18 cellular contexts compared by ENCODE assay signal in genomic region chr11:24082860-24083259, GRCh38.
DNase-seq lines count a peak whose midpoint lies in the region; ATAC-seq and TF ChIP-seq lines count a peak whose summit lies in the region.
"Had no signal": no experiment of that assay in that cellular context is flagged by ENCODE, and none has a peak within 500 bp of the region (broad histone marks: within the 10 kb centered on the region; RNA-seq: fewer than 3 reads in every experiment).

No MANE protein-coding gene starts in this region.

- H3K9me3 Mint-ChIP-seq in glutamatergic neuron (ENCODE audit: unreplicated experiment): no peaks in the 10 kb centered on the region
- H3K9me3 Mint-ChIP-seq: GM23338 had no signal

- H3K27ac Mint-ChIP-seq in glutamatergic neuron (ENCODE audit: unreplicated experiment): no peak overlapping the region
- H3K27ac Mint-ChIP-seq: CD14-positive monocyte; CD4-positive, alpha-beta memory T cell; GM23338 had no signal

- no peak overlapping the region for H3K4me3 ChIP-seq in cardiac muscle cell
- no peak overlapping the region for H3K4me3 ChIP-seq in heart left ventricle
- H3K4me3 ChIP-seq: BLaER1, GM12878, GM23338 had no signal

- no peaks in the 10 kb centered on the region for H3K9me3 ChIP-seq in cardiac muscle cell (ENCODE audit: low read depth)
- no peaks in the 10 kb centered on the region for H3K9me3 ChIP-seq in heart left ventricle
- H3K9me3 ChIP-seq: BLaER1 had no signal

- 45 to 52% (median 51%) methylated on average over 1 of the region's 1 CpG for WGBS in heart left ventricle, 4 donors

- ATAC-seq in GM21390 (IDR thresholded peaks at IDR 0.05; ENCODE audit: unreplicated experiment): no peak
- ATAC-seq in heart left ventricle: no peak
- ATAC-seq: GM12878, GM23338 had no signal

- no peaks in the 10 kb centered on the region for H3K36me3 Mint-ChIP-seq in glutamatergic neuron (ENCODE audit: unreplicated experiment)
- H3K36me3 Mint-ChIP-seq: CD14-positive monocyte; CD4-positive, alpha-beta memory T cell had no signal

- peaks cover 9% of the 10 kb centered on the region for H3K4me1 Mint-ChIP-seq in glutamatergic neuron (ENCODE audit: low read depth, unreplicated experiment)
- H3K4me1 Mint-ChIP-seq: CD14-positive monocyte; CD4-positive, alpha-beta memory T cell; GM23338 had no signal

- intact Hi-C loops in cardiac septum (cut with DNase I) (no loop called here), heart left ventricle (cut with DNase I) (no loop called here)

- no peaks in the 10 kb centered on the region for H3K36me3 ChIP-seq in cardiac muscle cell
- H3K36me3 ChIP-seq in heart left ventricle: no peaks in the 10 kb centered on the region
- H3K36me3 ChIP-seq: BLaER1 had no signal

- DNase-seq in cardiac muscle cell (ENCODE audit: low read depth in 1 of 2, low spot score in 1 of 2) (peak in 1 of 2 donors; percentile 87), cardiac septum (ENCODE audit: low spot score) (no peak), NCI-H2227 treated with DMSO at 0.1 percent for 48 hours (lab: John Stamatoyannopoulos, UW) (peak; percentile 81), left kidney (ENCODE audit: low read depth, low spot score) (peak; percentile 26), retina (peak; percentile 44), glutamatergic neuron (no peak), heart left ventricle (no peak)
- DNase-seq: 8988T; CD4-positive, alpha-beta memory T cell; DMS153; DMS79; GF-D8; HCEC 1CT had no signal

- H3K27me3 ChIP-seq in cardiac muscle cell (no peaks in the 10 kb centered on the region), heart left ventricle (no peaks in the 10 kb centered on the region)
- H3K27me3 ChIP-seq: BLaER1 had no signal

- H3K4me1 ChIP-seq in cardiac muscle cell (ENCODE audit: low read depth) (peaks cover 27% of the 10 kb centered on the region), heart left ventricle (no peaks in the 10 kb centered on the region)

- no peaks in the 10 kb centered on the region for H3K27me3 Mint-ChIP-seq in glutamatergic neuron (ENCODE audit: unreplicated experiment)
- H3K27me3 Mint-ChIP-seq: CD4-positive, alpha-beta memory T cell had no signal

- no peak overlapping the region for H3K4me3 Mint-ChIP-seq in glutamatergic neuron (ENCODE audit: unreplicated experiment)
- H3K4me3 Mint-ChIP-seq: CD14-positive monocyte; CD4-positive, alpha-beta memory T cell; GM23338 had no signal

- TF ChIP-seq CTCF in cardiac muscle cell (IDR thresholded peaks at IDR 0.05; ENCODE audit: low read depth, low read length) (no peak), glutamatergic neuron (IDR thresholded peaks at IDR 0.05; ENCODE audit: partially characterized antibody, unreplicated experiment) (no peak), heart left ventricle (IDR thresholded peaks at IDR 0.05) (no peak)

- H3K27ac ChIP-seq in cardiac muscle cell (peak overlapping the region; percentile 42), heart left ventricle (no peak overlapping the region)
- H3K27ac ChIP-seq: BLaER1 had no signal

- no peak for TF ChIP-seq POLR2A in heart left ventricle (IDR thresholded peaks at IDR 0.05)

Comparison
In these comparisons a context has a peak if more than half of its experiments do, and no peak if none do; other contexts are left out.
1. DNase-seq: peak in NCI-H2227 treated with DMSO at 0.1 percent for 48 hours (single experiment), left kidney (single experiment) and retina (single experiment); none in cardiac septum (single experiment), glutamatergic neuron (single experiment) and heart left ventricle (0 of 5).